ENCODE assay signal across 26 cellular contexts in the genomic region with DNA sequence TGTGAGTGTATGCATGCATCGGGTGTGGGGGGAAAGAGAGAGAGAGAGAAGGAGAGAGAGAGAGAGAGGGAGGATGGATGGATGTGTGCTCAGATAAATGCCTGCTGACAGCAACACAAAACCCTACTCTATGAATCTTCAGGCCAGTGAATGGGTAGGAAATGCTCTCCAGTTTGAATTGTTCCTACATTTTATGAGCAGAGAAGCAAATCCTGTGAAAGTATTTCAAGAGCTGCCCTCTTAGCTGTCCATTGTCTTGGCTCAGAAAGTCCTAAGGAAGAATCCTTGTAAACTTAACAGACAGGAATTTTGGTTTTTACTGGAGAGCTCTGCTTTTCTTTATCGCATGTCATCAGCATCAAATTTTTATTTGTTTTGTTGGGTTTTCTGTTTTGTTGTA. TPM values are rescaled to one million over a fixed set of nuclear protein-coding genes. Genes with fewer than 3 reads are reported as not detected.
A peak's percentile ranks its signal among the peaks of the same experiment; 100 is the strongest.
DNase-seq lines count a peak whose midpoint lies in the region; ATAC-seq and TF ChIP-seq lines count a peak whose summit lies in the region.
"Had no signal": no experiment of that assay in that cellular context is flagged by ENCODE, and none has a peak within 500 bp of the region (broad histone marks: within the 10 kb centered on the region; RNA-seq: fewer than 3 reads in every experiment).

No MANE protein-coding gene starts in this region.

- in situ Hi-C loops in HAP-1 (cut with MboI; ENCODE audit: low sequenced_read_pairs): no loop called here

- H3K27me3 ChIP-seq in HAP-1 (ENCODE audit: low read depth) (no peaks in the 10 kb centered on the region), esophagus muscularis mucosa (no peaks in the 10 kb centered on the region), neuronal stem cell (ENCODE audit: control insufficient read depth in 3 of 3, insufficient read depth in 3 of 3, low read depth in 1 of 3, low read length in 3 of 3) (no peaks in the 10 kb centered on the region)

- H3K36me3 ChIP-seq in HAP-1 (replicated peaks) (no peaks in the 10 kb centered on the region), esophagus muscularis mucosa (no peaks in the 10 kb centered on the region), neuronal stem cell (replicated peaks in 1 of 2; ENCODE audit: control insufficient read depth in 2 of 2, insufficient read depth in 2 of 2, low read length in 2 of 2) (peaks cover 0 to 30% of the 10 kb centered on the region in 2 donors)

- no peak overlapping the region for H2AK5ac ChIP-seq in neuronal stem cell (ENCODE audit: low read depth, low read length)

- no peak overlapping the region for H3K4me2 ChIP-seq in neuronal stem cell (ENCODE audit: insufficient read depth, low read length, poor library complexity, severe bottlenecking)

- peak overlapping the region; percentile 21 for H2AFZ ChIP-seq in neuronal stem cell (ENCODE audit: low read length)
- H2AFZ ChIP-seq: GM23248 had no signal

- no peaks in the 10 kb centered on the region for H3K9me3 Mint-ChIP-seq in activated T-helper 2 cell treated with anti-CD3 and anti-CD28 coated beads, Interferon-gamma antibody, Interleukin-2, Interleukin-4, amounts not matched to agents 10 μg/mL and 5 μg/mL and 100 μg/mL, durations not matched to agents 14 hours and 24 hours and 36 hours

- H3K27me3 Mint-ChIP-seq in activated T-helper 2 cell treated with anti-CD3 and anti-CD28 coated beads, Interferon-gamma antibody, Interleukin-2, Interleukin-4, amounts not matched to agents 10 μg/mL and 5 μg/mL and 100 μg/mL, durations not matched to agents 14 hours and 24 hours and 36 hours (ENCODE audit: low read depth): peaks cover 17% of the 10 kb centered on the region
- H3K27me3 Mint-ChIP-seq: CD8-positive, alpha-beta memory T cell had no signal

- 86% methylated on average over 2 of the region's 2 CpGs for WGBS in esophagus muscularis mucosa
- no CpG with 5 or more reads among the region's 2 CpGs for WGBS in neuronal stem cell (ENCODE audit: extremely low coverage in 2 of 2, insufficient read length in 2 of 2, insufficient replicate concordance in 1 of 2), 2 donors

- H3K14ac ChIP-seq in neuronal stem cell (ENCODE audit: low read length): no peak overlapping the region

- H3K27ac ChIP-seq in esophagus muscularis mucosa (replicated peaks in 1 of 4): peak overlapping the region in 3 of 4 donors; percentile 42 to 59 (median 56)
- no peak overlapping the region for H3K27ac ChIP-seq in neuronal stem cell (replicated peaks; ENCODE audit: low read length)
- H3K27ac ChIP-seq: GM23248, RWPE1 had no signal

- no peak overlapping the region for H3K27ac Mint-ChIP-seq in activated T-helper 2 cell treated with anti-CD3 and anti-CD28 coated beads, Interferon-gamma antibody, Interleukin-2, Interleukin-4, amounts not matched to agents 10 μg/mL and 5 μg/mL and 100 μg/mL, durations not matched to agents 14 hours and 24 hours and 36 hours
- H3K27ac Mint-ChIP-seq: CD14-positive monocyte; CD8-positive, alpha-beta memory T cell had no signal

- no peak for TF ChIP-seq POLR2A in esophagus muscularis mucosa (IDR thresholded peaks at IDR 0.05; ENCODE audit: low read depth)

- DNase-seq in HAP-1 (ENCODE audit: low spot score in 2 of 2): peak; percentile 58 to 96
- no peak for DNase-seq in esophagus muscularis mucosa (ENCODE audit: extremely low spot score)
- no peak for DNase-seq in neuronal stem cell (ENCODE audit: low spot score)
- no peak for DNase-seq in activated effector memory CD4-positive, alpha-beta T cell treated with anti-CD3 and anti-CD28 coated beads, Interleukin-2, amount 50 U/mL, for 16 hours
- DNase-seq in activated T-helper 2 cell treated with anti-CD3 and anti-CD28 coated beads, Interferon-gamma antibody, Interleukin-2, Interleukin-4, amounts not matched to agents 10 μg/mL and 5 μg/mL and 100 μg/mL, durations not matched to agents 14 hours and 24 hours and 36 hours (ENCODE audit: low spot score): no peak
- no peak for DNase-seq in SKM-1 treated with dmso at 0.1 percent for 144 hours (lab: John Stamatoyannopoulos, UW; ENCODE audit: unreplicated experiment)
- DNase-seq: AML-193; CD8-positive, alpha-beta memory T cell; DMS 273 treated with DMSO at 0.1 percent for 48 hours; DMS79; EL; GDM1; GM23248; H9; NCI-H1048; NCI-H1417; NCI-H1694; NCI-H2029 treated with DMSO at 0.1 percent for 48 hours; NCI-H446 treated with DMSO at 0.1 percent for 48 hours; NCI-H526; SHP77 had no signal

- no peaks in the 10 kb centered on the region for H3K36me3 Mint-ChIP-seq in activated T-helper 2 cell treated with anti-CD3 and anti-CD28 coated beads, Interferon-gamma antibody, Interleukin-2, Interleukin-4, amounts not matched to agents 10 μg/mL and 5 μg/mL and 100 μg/mL, durations not matched to agents 14 hours and 24 hours and 36 hours (ENCODE audit: low read depth)
- H3K36me3 Mint-ChIP-seq: CD14-positive monocyte; CD8-positive, alpha-beta memory T cell had no signal

- H3K18ac ChIP-seq in neuronal stem cell (ENCODE audit: low read length): no peak overlapping the region

- no peak overlapping the region for H2BK15ac ChIP-seq in neuronal stem cell (ENCODE audit: low read length)

- intact Hi-C loops in esophagus muscularis mucosa (cut with DNase I): no loop called here
- intact Hi-C loops in activated T-helper 2 cell treated with anti-CD3 and anti-CD28 coated beads, Interferon-gamma antibody, Interleukin-2, Interleukin-4, amounts not matched to agents 10 μg/mL and 5 μg/mL and 100 μg/mL, durations not matched to agents 14 hours and 24 hours and 36 hours (cut with micrococcal nuclease): no loop called here

- H3K9ac ChIP-seq in neuronal stem cell (ENCODE audit: low read depth, low read length, poor library complexity): no peak overlapping the region
- H3K9ac ChIP-seq: GM23248 had no signal

- no peak overlapping the region for H4K8ac ChIP-seq in neuronal stem cell (ENCODE audit: low read depth, low read length)

- H3K4ac ChIP-seq in neuronal stem cell (ENCODE audit: low read length): no peak overlapping the region

- no peak for TF ChIP-seq EP300 in esophagus muscularis mucosa (IDR thresholded peaks at IDR 0.05)

- no peak for TF ChIP-seq CTCF in esophagus muscularis mucosa (IDR thresholded peaks at IDR 0.05)

- H3K4me1 ChIP-seq in HAP-1: peaks cover 28% of the 10 kb centered on the region
- peaks cover 0 to 44% (median 31%) of the 10 kb centered on the region in 4 donors for H3K4me1 ChIP-seq in esophagus muscularis mucosa
- peaks cover 0 to 16% of the 10 kb centered on the region in 2 donors for H3K4me1 ChIP-seq in neuronal stem cell (ENCODE audit: control insufficient read depth in 2 of 2, insufficient read depth in 1 of 2, low read depth in 1 of 2, low read length in 2 of 2)

- peak overlapping the region; percentile 3; the same call in 1 of the 2 replicates for H3K4me3 ChIP-seq in HAP-1
- H3K4me3 ChIP-seq in esophagus muscularis mucosa: no peak overlapping the region
- H3K4me3 ChIP-seq in neuronal stem cell (ENCODE audit: low read length in 2 of 2): no peak overlapping the region
- H3K4me3 ChIP-seq: GM12878, GM23248 had no signal

- no peaks in the 10 kb centered on the region for H3K79me1 ChIP-seq in neuronal stem cell (ENCODE audit: low read depth, low read length)

- ATAC-seq in HG03159 (IDR thresholded peaks at IDR 0.05; ENCODE audit: unreplicated experiment): no peak
- ATAC-seq: GM12878, Panc1 had no signal

- no peaks in the 10 kb centered on the region for H3K4me1 Mint-ChIP-seq in activated T-helper 2 cell treated with anti-CD3 and anti-CD28 coated beads, Interferon-gamma antibody, Interleukin-2, Interleukin-4, amounts not matched to agents 10 μg/mL and 5 μg/mL and 100 μg/mL, durations not matched to agents 14 hours and 24 hours and 36 hours (ENCODE audit: low read depth)
- H3K4me1 Mint-ChIP-seq: CD8-positive, alpha-beta memory T cell had no signal

- no peak overlapping the region for H4K91ac ChIP-seq in neuronal stem cell (ENCODE audit: low read depth, low read length, poor library complexity)

- no peaks in the 10 kb centered on the region for H3K9me3 ChIP-seq in HAP-1
- H3K9me3 ChIP-seq in esophagus muscularis mucosa: no peaks in the 10 kb centered on the region
- H3K9me3 ChIP-seq in neuronal stem cell (replicated peaks in 1 of 2; ENCODE audit: control insufficient read depth in 2 of 2, insufficient read depth in 1 of 2, low read depth in 1 of 2, low read length in 2 of 2): peaks cover 0 to 13% of the 10 kb centered on the region in 2 donors

- H2BK120ac ChIP-seq in neuronal stem cell (ENCODE audit: low read depth, low read length): no peak overlapping the region

- H3K4me3 Mint-ChIP-seq in activated T-helper 2 cell treated with anti-CD3 and anti-CD28 coated beads, Interferon-gamma antibody, Interleukin-2, Interleukin-4, amounts not matched to agents 10 μg/mL and 5 μg/mL and 100 μg/mL, durations not matched to agents 14 hours and 24 hours and 36 hours (ENCODE audit: low read depth): no peak overlapping the region
- H3K4me3 Mint-ChIP-seq: CD14-positive monocyte, H9 had no signal

- H2BK12ac ChIP-seq in neuronal stem cell (ENCODE audit: low read length): no peak overlapping the region

- no peak overlapping the region for H2BK5ac ChIP-seq in neuronal stem cell (ENCODE audit: low read length)

- H3K23ac ChIP-seq in neuronal stem cell (ENCODE audit: low read depth, low read length, poor library complexity): no peak overlapping the region

RNA-seq across cellular contexts. Expression of a gene that starts 7.5 kb away (rescaled TPM):
- 10 to 100 TPM; 28.0 to 52.4 (median 46.7) TPM for total RNA-seq in esophagus muscularis mucosa
- 9.7 TPM for polyA plus RNA-seq in neuronal stem cell (2013, experiment 1 of 2)
- polyA plus RNA-seq in neuronal stem cell (2013, experiment 2 of 2): 9.1 TPM
- 0.28 and 0.64 TPM in 2 replicates for total RNA-seq in activated T-helper 2 cell treated with anti-CD3 and anti-CD28 coated beads, Interferon-gamma antibody, Interleukin-2, Interleukin-4, amounts not matched to agents 10 μg/mL and 5 μg/mL and 100 μg/mL, durations not matched to agents 14 hours and 24 hours and 36 hours
- polyA plus RNA-seq: CD14-positive monocyte; CD8-positive, alpha-beta memory T cell had no signal

RNA-seq across cellular contexts. Expression of a gene that starts 39.3 kb away (rescaled TPM):
- total RNA-seq in esophagus muscularis mucosa: 10 to 100 TPM; 22.0 to 31.8 (median 27.4) TPM
- 41.9 TPM for polyA plus RNA-seq in neuronal stem cell (2013, experiment 1 of 2)
- polyA plus RNA-seq in neuronal stem cell (2013, experiment 2 of 2): 42.4 TPM
- total RNA-seq in activated T-helper 2 cell treated with anti-CD3 and anti-CD28 coated beads, Interferon-gamma antibody, Interleukin-2, Interleukin-4, amounts not matched to agents 10 μg/mL and 5 μg/mL and 100 μg/mL, durations not matched to agents 14 hours and 24 hours and 36 hours: 53.1 and 54.4 TPM in 2 replicates

Comparison
In these comparisons a context has a peak if more than half of its experiments do, and no peak if none do; other contexts are left out.
1. DNase-seq: peak in HAP-1 (2 of 2); none in esophagus muscularis mucosa (single experiment), neuronal stem cell (single experiment), activated effector memory CD4-positive, alpha-beta T cell treated with anti-CD3 and anti-CD28 coated beads, Interleukin-2, amount 50 U/mL, for 16 hours (single experiment), activated T-helper 2 cell treated with anti-CD3 and anti-CD28 coated beads, Interferon-gamma antibody, Interleukin-2, Interleukin-4, amounts not matched to agents 10 μg/mL and 5 μg/mL and 100 μg/mL, durations not matched to agents 14 hours and 24 hours and 36 hours (single experiment) and SKM-1 treated with dmso at 0.1 percent for 144 hours (single experiment).
2. RNA of a gene that starts 7.5 kb away (total RNA-seq): 28.0 to 52.4 TPM in esophagus muscularis mucosa; 0.28 to 0.64 TPM in activated T-helper 2 cell treated with anti-CD3 and anti-CD28 coated beads, Interferon-gamma antibody, Interleukin-2, Interleukin-4, amounts not matched to agents 10 μg/mL and 5 μg/mL and 100 μg/mL, durations not matched to agents 14 hours and 24 hours and 36 hours; every median in the first group is over 10 times any median in the second.